Comparison of ENCODE assay signal across 8 cellular contexts in the genomic region with DNA sequence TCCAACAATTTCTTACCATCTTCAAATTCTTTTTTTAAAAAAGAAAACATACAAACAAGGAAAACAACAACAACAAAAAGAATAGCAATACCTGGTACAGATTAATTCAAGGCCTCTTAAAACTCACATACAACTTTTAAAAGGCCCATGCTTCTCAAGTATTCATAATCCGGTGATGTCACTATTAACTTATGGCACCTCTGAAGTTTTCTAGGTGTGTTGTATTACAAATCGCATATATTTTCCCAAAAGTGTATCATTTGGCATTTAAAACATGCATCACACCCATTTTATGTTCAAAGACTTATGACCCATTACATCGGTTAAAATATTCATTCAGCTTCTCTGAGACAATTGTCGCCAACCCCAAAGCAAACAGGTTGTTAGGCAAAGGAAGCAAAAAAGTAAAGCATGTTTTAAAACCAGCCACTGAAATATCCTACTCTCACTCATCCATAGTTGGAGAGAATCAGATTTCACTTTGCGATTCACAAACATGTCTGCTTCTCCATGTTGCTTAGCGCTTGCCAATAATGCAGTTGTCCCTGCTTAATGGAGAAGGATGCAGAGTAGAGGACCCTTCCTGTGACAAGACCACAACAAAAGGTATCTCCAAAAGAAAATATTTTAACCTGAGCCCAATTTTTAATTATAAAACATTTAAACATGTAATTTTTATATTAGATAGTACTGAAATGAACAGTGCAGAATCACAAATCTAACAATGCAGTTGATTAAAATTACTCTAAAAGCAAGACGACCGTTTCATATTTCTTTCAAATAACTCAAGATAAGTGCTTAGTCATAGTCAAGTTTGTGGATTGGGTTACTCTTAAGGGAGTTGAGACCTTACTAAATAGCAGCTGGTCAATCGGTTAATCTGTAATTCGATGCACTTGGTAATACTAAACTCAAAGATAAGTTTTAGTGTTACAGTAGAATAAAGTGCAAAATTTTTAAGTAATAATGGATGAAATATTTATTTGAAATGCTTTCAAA. TPM values are rescaled to one million over a fixed set of nuclear protein-coding genes. Genes with fewer than 3 reads are reported as not detected.
A peak's percentile ranks its signal among the peaks of the same experiment; 100 is the strongest.
DNase-seq lines count a peak whose midpoint lies in the region; ATAC-seq and TF ChIP-seq lines count a peak whose summit lies in the region.

No MANE protein-coding gene starts in this region.

- H3K36me3 ChIP-seq in right atrium auricular region (peaks cover 14% of the 10 kb centered on the region), endodermal cell (ENCODE audit: control insufficient read depth, insufficient read depth, low read length) (peaks cover 36% of the 10 kb centered on the region), neuron (ENCODE audit: insufficient read depth, low read length) (peaks cover 33% of the 10 kb centered on the region)

- WGBS in endodermal cell (ENCODE audit: insufficient coverage in 1 of 2, insufficient read length in 1 of 2), 2 experiments, result 36 to 38% methylated on average over 3 to 10 of the region's 10 CpGs

- peak overlapping the region; percentile 99 for H3K9ac ChIP-seq in endodermal cell (ENCODE audit: extremely low read depth, low read length, poor library complexity, severe bottlenecking)

- H3K9me3 ChIP-seq in right atrium auricular region, result no peaks in the 10 kb centered on the region
- H3K9me3 ChIP-seq in endodermal cell (ENCODE audit: control insufficient read depth, low read length), result no peaks in the 10 kb centered on the region
- no peaks in the 10 kb centered on the region for H3K9me3 ChIP-seq in neuron (ENCODE audit: low read length)

- DNase-seq in right atrium auricular region (ENCODE audit: low spot score) (no peak), Right ventricle myocardium inferior (ENCODE audit: missing footprints) (no peak), RPMI8226 (peak; percentile 15), endodermal cell (no peak), iPS-NIHi7 (ENCODE audit: extremely low spot score) (no peak), left lobe of liver (ENCODE audit: low spot score) (no peak), NCI-H1436 treated with DMSO at 0.1 percent for 48 hours (lab: John Stamatoyannopoulos, UW) (no peak)

- H3K27ac ChIP-seq in right atrium auricular region (peak overlapping the region; percentile 98 to 99), endodermal cell (ENCODE audit: low read depth, low read length) (peak overlapping the region; percentile 99)

- H3K27me3 ChIP-seq in right atrium auricular region (no peaks in the 10 kb centered on the region), endodermal cell (ENCODE audit: control insufficient read depth, insufficient read depth, low read length, poor library complexity, severe bottlenecking) (no peaks in the 10 kb centered on the region), neuron (ENCODE audit: insufficient read depth, low read length) (no peaks in the 10 kb centered on the region)

- TF ChIP-seq CTCF in right atrium auricular region (IDR thresholded peaks at IDR 0.05) (no peak), endodermal cell (conservative IDR thresholded peaks at IDR 0.05) (no peak)

- intact Hi-C loops in Right ventricle myocardium inferior (cut with DNase I), result loop anchor here (5.0 to 10.0 kb wide), 2 partner anchors 52 to 410 kb away; partner anchors contain the start of gene PPP2CA

- H3K4me1 Mint-ChIP-seq in endodermal cell, result peaks cover 15% of the 10 kb centered on the region

- H3K4me1 ChIP-seq in right atrium auricular region (peaks cover 0 to 43% of the 10 kb centered on the region in 2 donors), endodermal cell (ENCODE audit: control insufficient read depth, insufficient read depth, low read length) (no peaks in the 10 kb centered on the region), neuron (ENCODE audit: insufficient read depth, low read length) (peaks cover 23% of the 10 kb centered on the region)

- peak overlapping the region; percentile 78 to 88 for H3K4me3 ChIP-seq in right atrium auricular region
- H3K4me3 ChIP-seq in endodermal cell (ENCODE audit: low read length), result peak overlapping the region; percentile 98
- H3K4me3 ChIP-seq in neuron (ENCODE audit: low read length), result peak overlapping the region; percentile 88

- ATAC-seq in Right ventricle myocardium inferior (no peak), left lobe of liver (no peak)

- H3K36me3 Mint-ChIP-seq in endodermal cell (ENCODE audit: low read depth), result peaks cover 38% of the 10 kb centered on the region

- peak overlapping the region; percentile 89 for H3K27ac Mint-ChIP-seq in endodermal cell

- H3K9me3 Mint-ChIP-seq in endodermal cell, result no peaks in the 10 kb centered on the region

- H2AFZ ChIP-seq in neuron (ENCODE audit: low read depth, low read length), result no peak overlapping the region

- no peaks in the 10 kb centered on the region for H3K27me3 Mint-ChIP-seq in endodermal cell (ENCODE audit: insufficient read depth)

- H3K4me3 Mint-ChIP-seq in endodermal cell, result peak overlapping the region; percentile 98

RNA-seq across cellular contexts. Expression of gene SKP1, which starts 1.6 kb away (rescaled TPM):
- total RNA-seq in right atrium auricular region (100 to 1,000 TPM; 287 to 360 TPM), Right ventricle myocardium inferior (458 TPM), endodermal cell (100 to 1,000 TPM; 357 to 427 TPM), left lobe of liver (117 TPM)
- 626 TPM for polyA plus RNA-seq in endodermal cell (2013, experiment 1 of 2)
- 605 TPM for polyA plus RNA-seq in endodermal cell (2013, experiment 2 of 2)

RNA-seq across cellular contexts. Expression of gene PPP2CA, which starts 50.7 kb away (rescaled TPM):
- total RNA-seq in right atrium auricular region (100 to 1,000 TPM; 137 to 147 TPM), Right ventricle myocardium inferior (149 TPM), endodermal cell (100 to 1,000 TPM; 174 to 185 TPM), left lobe of liver (60.5 TPM)
- polyA plus RNA-seq in endodermal cell (2013, experiment 1 of 2), result 209 TPM
- 202 TPM for polyA plus RNA-seq in endodermal cell (2013, experiment 2 of 2)
